In genomic region chr4:112297495-112297894, GRCh38 we compare ENCODE assay signal across 9 cellular contexts. TPM values are rescaled to one million over a fixed set of nuclear protein-coding genes. Genes with fewer than 3 reads are reported as not detected.
DNase-seq lines count a peak whose midpoint lies in the region; ATAC-seq, FAIRE-seq and TF ChIP-seq lines count a peak whose summit lies in the region.
"Had no signal": no experiment of that assay in that cellular context is flagged by ENCODE, and none has a peak within 500 bp of the region (broad histone marks: within the 10 kb centered on the region; RNA-seq: fewer than 3 reads in every experiment).

No MANE protein-coding gene starts in this region.

- intact Hi-C loops in natural killer cell (cut with micrococcal nuclease) = no loop called here

- H3K9me3 Mint-ChIP-seq in CD4-positive, CD25-positive, alpha-beta regulatory T cell = no peaks in the 10 kb centered on the region
- H3K9me3 Mint-ChIP-seq in natural killer cell = no peaks in the 10 kb centered on the region

- H3K27ac ChIP-seq in CD4-positive, CD25-positive, alpha-beta regulatory T cell (ENCODE audit: insufficient read depth, low read length, poor library complexity, severe bottlenecking) = no peak overlapping the region

- FAIRE-seq in bronchial epithelial cell (lab: Jason Lieb, UNC) = no peak

- H3K36me3 ChIP-seq in CD4-positive, CD25-positive, alpha-beta regulatory T cell (ENCODE audit: control insufficient read depth, insufficient read depth, low read length) = no peaks in the 10 kb centered on the region
- peaks cover 4% of the 10 kb centered on the region for H3K36me3 ChIP-seq in bronchial epithelial cell (ENCODE audit: control insufficient read depth, insufficient read depth, low read length)

- no peak for TF ChIP-seq CTCF in bronchial epithelial cell (IDR thresholded peaks at IDR 0.05; ENCODE audit: insufficient read depth, low read length, severe bottlenecking)
- TF ChIP-seq CTCF in natural killer cell (IDR thresholded peaks at IDR 0.05) = no peak

- H3K4me1 Mint-ChIP-seq in CD4-positive, CD25-positive, alpha-beta regulatory T cell = peaks cover 10 to 22% (median 16%) of the 10 kb centered on the region in 4 donors
- H3K4me1 Mint-ChIP-seq in natural killer cell = peaks cover 0 to 5% of the 10 kb centered on the region in 2 donors

- H3K27me3 Mint-ChIP-seq in CD4-positive, CD25-positive, alpha-beta regulatory T cell = peaks cover 11% of the 10 kb centered on the region
- H3K27me3 Mint-ChIP-seq in natural killer cell (ENCODE audit: low read depth in 2 of 2) = peaks cover 0 to 5% of the 10 kb centered on the region in 2 donors

- H3K4me3 ChIP-seq in CD4-positive, CD25-positive, alpha-beta regulatory T cell (ENCODE audit: low read depth, low read length) = peak overlapping the region; percentile 35
- peak overlapping the region; percentile 53 for H3K4me3 ChIP-seq in bronchial epithelial cell (ENCODE audit: low read depth, low read length)

- H3K9me3 ChIP-seq in CD4-positive, CD25-positive, alpha-beta regulatory T cell (ENCODE audit: control insufficient read depth in 2 of 2, low read length in 2 of 2) = no peaks in the 10 kb centered on the region

- peaks cover 2% of the 10 kb centered on the region for H3K27me3 ChIP-seq in CD4-positive, CD25-positive, alpha-beta regulatory T cell (ENCODE audit: control insufficient read depth, insufficient read depth, low read length)
- no peaks in the 10 kb centered on the region for H3K27me3 ChIP-seq in bronchial epithelial cell (ENCODE audit: control insufficient read depth, insufficient read depth, low read length)

- H3K4me3 Mint-ChIP-seq in CD4-positive, CD25-positive, alpha-beta regulatory T cell = peak overlapping the region; percentile 5 to 78 (median 70)
- H3K4me3 Mint-ChIP-seq in natural killer cell = peak overlapping the region; percentile 35

- ATAC-seq in CD4-positive, CD25-positive, alpha-beta regulatory T cell (ENCODE audit: low read depth in 2 of 2) = no peak
- ATAC-seq in HG03354 (IDR thresholded peaks at IDR 0.05; ENCODE audit: poor library complexity, severe bottlenecking, unreplicated experiment) = peak; percentile 17
- ATAC-seq in natural killer cell = no peak
- ATAC-seq in GM21526 (IDR thresholded peaks at IDR 0.05; ENCODE audit: low FRiP score, unreplicated experiment) = no peak

- peak overlapping the region; percentile 16 to 93 (median 49) for H3K27ac Mint-ChIP-seq in CD4-positive, CD25-positive, alpha-beta regulatory T cell
- H3K27ac Mint-ChIP-seq in natural killer cell = peak overlapping the region in 1 of 2 donors; percentile 52

- H3K4me1 ChIP-seq in CD4-positive, CD25-positive, alpha-beta regulatory T cell (ENCODE audit: control insufficient read depth, insufficient read depth, low read length, poor library complexity, severe bottlenecking) = peaks cover 9% of the 10 kb centered on the region

- peaks cover 3% of the 10 kb centered on the region for H3K36me3 Mint-ChIP-seq in CD4-positive, CD25-positive, alpha-beta regulatory T cell
- H3K36me3 Mint-ChIP-seq in natural killer cell = no peaks in the 10 kb centered on the region

- DNase-seq in CD4-positive, CD25-positive, alpha-beta regulatory T cell = no peak
- DNase-seq in bronchial epithelial cell (ENCODE audit: low read depth) = no peak
- DNase-seq in natural killer cell = no peak
- DNase-seq in putamen (ENCODE audit: low spot score) = no peak
- no peak for DNase-seq in germinal center (ENCODE audit: low spot score)
- no peak for DNase-seq in superior temporal gyrus (ENCODE audit: extremely low spot score)
- DNase-seq: activated CD8-positive, alpha-beta memory T cell treated with anti-CD3 and anti-CD28 coated beads for 24 hours had no signal

RNA-seq across cellular contexts. Expression of gene ALPK1, which starts 0.3 kb away (rescaled TPM):
- total RNA-seq in CD4-positive, CD25-positive, alpha-beta regulatory T cell = 6.2 TPM
- polyA plus RNA-seq in CD4-positive, CD25-positive, alpha-beta regulatory T cell = 1 to 10 TPM in 2 of 4 donors, under 1 TPM in 2; 0.23 to 1.4 (median 0.69) TPM
- total RNA-seq in bronchial epithelial cell (13.7 and 52.4 TPM in 2 replicates), natural killer cell (1 to 10 TPM; 1.9 to 6.5 (median 3.9) TPM)

RNA-seq across cellular contexts. Expression of gene TIFA, which starts 11.8 kb away (rescaled TPM):
- 32.1 TPM for total RNA-seq in CD4-positive, CD25-positive, alpha-beta regulatory T cell
- polyA plus RNA-seq in CD4-positive, CD25-positive, alpha-beta regulatory T cell = 10 to 100 TPM; 51.3 to 82.3 (median 63.9) TPM
- total RNA-seq in bronchial epithelial cell = 6.3 and 7.2 TPM in 2 replicates
- 10 to 100 TPM in 2 of 3 donors, 1 to 10 TPM in 1; 7.5 to 16.1 (median 13.1) TPM for total RNA-seq in natural killer cell
